ENCODE assay signal across 24 cellular contexts in genomic region chr9:114169029-114169939, GRCh38. TPM values are rescaled to one million over a fixed set of nuclear protein-coding genes. Genes with fewer than 3 reads are reported as not detected.
DNase-seq lines count a peak whose midpoint lies in the region; ATAC-seq and TF ChIP-seq lines count a peak whose summit lies in the region.
"Had no signal": no experiment of that assay in that cellular context is flagged by ENCODE, and none has a peak within 500 bp of the region (broad histone marks: within the 10 kb centered on the region; RNA-seq: fewer than 3 reads in every experiment).

No MANE protein-coding gene starts in this region.

- POLR2A ChIA-PET in AG04450 (lab: Yijun Ruan, JAX), result interaction anchor here (0.9 kb wide), 2 partner anchors 11 to 14 kb away, joined by 3 to 4 read pairs; partner anchors contain the start of gene COL27A1

- H3K27ac ChIP-seq in AG04450 (ENCODE audit: low read depth, low read length) (peak overlapping the region; percentile 47), fibroblast of lung (ENCODE audit: insufficient read depth, low read length) (no peak overlapping the region), neural progenitor cell (no peak overlapping the region)
- H3K27ac ChIP-seq: prostate gland had no signal

- H4K20me1 ChIP-seq in fibroblast of lung (ENCODE audit: control insufficient read depth, extremely low read depth, insufficient read depth, low read length) (no peaks in the 10 kb centered on the region), neural progenitor cell (ENCODE audit: low read depth) (peaks cover 9% of the 10 kb centered on the region)

- H3K9me3 Mint-ChIP-seq in neural progenitor cell, result no peaks in the 10 kb centered on the region
- H3K9me3 Mint-ChIP-seq: activated CD4-positive, alpha-beta T cell treated with anti-CD3 and anti-CD28 coated beads, Interleukin-2, amount 10 ng/mL, durations not matched to agents 7 days and 5 days; activated naive CD8-positive, alpha-beta T cell treated with anti-CD3 and anti-CD28 coated beads, Interleukin-2, amount 50 U/mL, for 24 hours; CD4-positive, alpha-beta memory T cell; natural killer cell; T-cell had no signal

- peak overlapping the region; percentile 32 for H3K4me2 ChIP-seq in fibroblast of lung (ENCODE audit: extremely low read depth, insufficient read depth, low read length)
- H3K4me2 ChIP-seq in neural progenitor cell, result no peak overlapping the region

- H3K79me2 ChIP-seq in fibroblast of lung (ENCODE audit: control insufficient read depth, insufficient read depth, low read length), result no peaks in the 10 kb centered on the region
- H3K79me2 ChIP-seq in neural progenitor cell (ENCODE audit: low read depth), result no peaks in the 10 kb centered on the region

- no peak overlapping the region for H3K9ac ChIP-seq in fibroblast of lung (ENCODE audit: insufficient read depth, low read length)
- H3K9ac ChIP-seq in neural progenitor cell, result no peak overlapping the region

- ATAC-seq in HG03342 (IDR thresholded peaks at IDR 0.05; ENCODE audit: unreplicated experiment) (no peak), GM19328 (IDR thresholded peaks at IDR 0.05; ENCODE audit: unreplicated experiment) (no peak)
- ATAC-seq: activated naive CD8-positive, alpha-beta T cell treated with anti-CD3 and anti-CD28 coated beads, Interleukin-2, amount 50 U/mL, for 24 hours; natural killer cell; T-cell had no signal

- H3K27me3 ChIP-seq in AG04450 (ENCODE audit: control insufficient read depth, insufficient read depth, low read length) (no peaks in the 10 kb centered on the region), fibroblast of lung (ENCODE audit: control insufficient read depth, insufficient read depth, low read length) (no peaks in the 10 kb centered on the region), neural progenitor cell (no peaks in the 10 kb centered on the region)

- peaks cover 56% of the 10 kb centered on the region for H3K4me1 Mint-ChIP-seq in neural progenitor cell
- H3K4me1 Mint-ChIP-seq: activated CD4-positive, alpha-beta T cell treated with anti-CD3 and anti-CD28 coated beads, Interleukin-2, amount 10 ng/mL, durations not matched to agents 7 days and 5 days; activated naive CD8-positive, alpha-beta T cell treated with anti-CD3 and anti-CD28 coated beads, Interleukin-2, amount 50 U/mL, for 24 hours; natural killer cell; T-cell had no signal

- TF ChIP-seq CTCF in AG04450 (IDR thresholded peaks at IDR 0.05; ENCODE audit: low read depth, low read length) (no peak), fibroblast of lung (conservative IDR thresholded peaks at IDR 0.05 in 1 of 2, IDR thresholded peaks at IDR 0.05 in 1 of 2; ENCODE audit: low read depth in 1 of 2, low read length in 2 of 2) (no peak), neural progenitor cell (IDR thresholded peaks at IDR 0.05) (no peak)

- peak overlapping the region; percentile 24 for H3K4me3 Mint-ChIP-seq in neural progenitor cell
- H3K4me3 Mint-ChIP-seq: activated CD4-positive, alpha-beta T cell treated with anti-CD3 and anti-CD28 coated beads, Interleukin-2, amount 10 ng/mL, durations not matched to agents 7 days and 5 days; activated naive CD8-positive, alpha-beta T cell treated with anti-CD3 and anti-CD28 coated beads, Interleukin-2, amount 50 U/mL, for 24 hours; CD4-positive, alpha-beta memory T cell; natural killer cell; T-cell had no signal

- H3K36me3 Mint-ChIP-seq in neural progenitor cell, result peaks cover 7% of the 10 kb centered on the region
- H3K36me3 Mint-ChIP-seq: CD4-positive, alpha-beta memory T cell; natural killer cell; T-cell had no signal

- DNase-seq in AG04450 (ENCODE audit: low read depth, low spot score) (no peak), LHCN-M2 (ENCODE audit: low read depth) (peak; percentile 19), fibroblast of lung (ENCODE audit: low read depth in 2 of 2) (peak; percentile 84 to 85), neural progenitor cell (ENCODE audit: low spot score) (no peak), dermis blood vessel endothelial cell (no peak), KG1 (lab: John Stamatoyannopoulos, UW) (no peak)
- DNase-seq: activated CD4-positive, alpha-beta T cell treated with anti-CD3 and anti-CD28 coated beads, Interleukin-2, amount 10 ng/mL, durations not matched to agents 7 days and 5 days; activated CD8-positive, alpha-beta memory T cell treated with anti-CD3 and anti-CD28 coated beads, Interleukin-2, amount 50 U/mL, for 4 hours; activated effector memory CD4-positive, alpha-beta T cell treated with Interleukin-2 at 50 U/mL for 16 hours; activated naive CD8-positive, alpha-beta T cell treated with anti-CD3 and anti-CD28 coated beads, Interleukin-2, amount 50 U/mL, for 24 hours; CD4-positive, alpha-beta memory T cell; DMS79; hippocampal formation; islet precursor cell; natural killer cell; NCI-H1092 treated with DMSO at 0.1 percent for 48 hours; NCI-H2081 treated with DMSO at 0.1 percent for 48 hours; NCI-H524 treated with DMSO at 0.1 percent for 48 hours; SHP77; small intestine; T-cell had no signal

- H3K27ac Mint-ChIP-seq in neural progenitor cell, result peak overlapping the region; percentile 93
- H3K27ac Mint-ChIP-seq: activated CD4-positive, alpha-beta T cell treated with anti-CD3 and anti-CD28 coated beads, Interleukin-2, amount 10 ng/mL, durations not matched to agents 7 days and 5 days; activated naive CD8-positive, alpha-beta T cell treated with anti-CD3 and anti-CD28 coated beads, Interleukin-2, amount 50 U/mL, for 24 hours; CD4-positive, alpha-beta memory T cell; natural killer cell; T-cell had no signal

- no peak overlapping the region for H2AFZ ChIP-seq in fibroblast of lung (ENCODE audit: low read length)
- H2AFZ ChIP-seq in neural progenitor cell (replicated peaks), result no peak overlapping the region

- CTCF ChIA-PET in AG04450 (lab: Charles Lee), result interaction anchor here (0.7 kb wide), 1 partner anchor 12 kb away, joined by 3 read pairs; no protein-coding TSS in a partner anchor

- H3K4me3 ChIP-seq in AG04450 (ENCODE audit: low read depth, low read length) (no peak overlapping the region), fibroblast of lung (replicated peaks in 1 of 4; ENCODE audit: control extremely low read depth in 1 of 4, insufficient read depth in 1 of 4, low read depth in 3 of 4, low read length in 4 of 4) (no peak overlapping the region), neural progenitor cell (no peak overlapping the region)
- H3K4me3 ChIP-seq: prostate gland had no signal

- no peaks in the 10 kb centered on the region for H3F3A ChIP-seq in neural progenitor cell (ENCODE audit: low read depth)

- H3K36me3 ChIP-seq in fibroblast of lung (ENCODE audit: control insufficient read depth, insufficient read depth, low read length), result peaks cover 2% of the 10 kb centered on the region
- H3K36me3 ChIP-seq in neural progenitor cell, result no peaks in the 10 kb centered on the region
- H3K36me3 ChIP-seq: prostate gland had no signal

- H3K4me1 ChIP-seq in fibroblast of lung (ENCODE audit: control insufficient read depth, extremely low read depth, insufficient read depth, low read length) (peaks cover 18% of the 10 kb centered on the region), neural progenitor cell (peaks cover 17% of the 10 kb centered on the region)
- H3K4me1 ChIP-seq: prostate gland had no signal

- H3K9me3 ChIP-seq in AG04450 (ENCODE audit: control insufficient read depth, insufficient read depth, low read length) (no peaks in the 10 kb centered on the region), fibroblast of lung (ENCODE audit: control insufficient read depth, insufficient read depth, low read depth, low read length) (no peaks in the 10 kb centered on the region), neural progenitor cell (ENCODE audit: low read depth) (no peaks in the 10 kb centered on the region)
- H3K9me3 ChIP-seq: prostate gland had no signal

- H3K27me3 Mint-ChIP-seq in neural progenitor cell (ENCODE audit: insufficient read depth, low read depth), result peaks cover 3% of the 10 kb centered on the region
- H3K27me3 Mint-ChIP-seq: activated CD4-positive, alpha-beta T cell treated with anti-CD3 and anti-CD28 coated beads, Interleukin-2, amount 10 ng/mL, durations not matched to agents 7 days and 5 days; activated naive CD8-positive, alpha-beta T cell treated with anti-CD3 and anti-CD28 coated beads, Interleukin-2, amount 50 U/mL, for 24 hours; CD4-positive, alpha-beta memory T cell had no signal

RNA-seq across cellular contexts. Expression of gene COL27A1, which starts 13.9 kb away (rescaled TPM):
- polyA plus RNA-seq in AG04450 (2011; rRNA removed) (8.5 and 10.0 TPM in 2 replicates), fibroblast of lung (2.4 and 3.3 TPM in 2 replicates)
- polyA minus RNA-seq in AG04450 (2011; rRNA and poly(A)+ RNA removed), result 10.4 and 12.9 TPM in 2 replicates
- total RNA-seq in LHCN-M2 (2014; rRNA removed) (6.7 and 11.4 TPM in 2 replicates), fibroblast of lung (3.6 and 5.4 TPM in 2 replicates), neural progenitor cell (ENCODE audit: low replicate concordance) (4.3 and 16.2 TPM in 2 replicates), dermis blood vessel endothelial cell (3.3 and 6.0 TPM in 2 replicates)
- 3.5 TPM for polyA plus RNA-seq in LHCN-M2 (2012)
- 2.1 and 3.7 TPM in 2 replicates for polyA plus RNA-seq in fibroblast of lung (2012)
- 4.8 and 5.1 TPM in 2 replicates for polyA minus RNA-seq in fibroblast of lung (ENCODE audit: low replicate concordance)
- total RNA-seq: natural killer cell had no signal
- polyA plus RNA-seq: CD4-positive, alpha-beta memory T cell had no signal

Comparison
In these comparisons a context has a peak if more than half of its experiments do, and no peak if none do; other contexts are left out.
1. DNase-seq: peak in LHCN-M2 (single experiment) and fibroblast of lung (2 of 2); none in AG04450 (single experiment), neural progenitor cell (single experiment), dermis blood vessel endothelial cell (single experiment) and KG1 (single experiment).